13 cellular contexts compared by ENCODE assay signal in genomic region chr3:11603628-11604027, GRCh38. TPM values are rescaled to one million over a fixed set of nuclear protein-coding genes. Genes with fewer than 3 reads are reported as not detected.
DNase-seq lines count a peak whose midpoint lies in the region; FAIRE-seq and TF ChIP-seq lines count a peak whose summit lies in the region.
"Had no signal": no experiment of that assay in that cellular context is flagged by ENCODE, and none has a peak within 500 bp of the region (broad histone marks: within the 10 kb centered on the region; RNA-seq: fewer than 3 reads in every experiment).

No MANE protein-coding gene starts in this region.

- peaks cover 94% of the 10 kb centered on the region for H4K20me1 ChIP-seq in BLaER1

- H3K9ac ChIP-seq in BLaER1, result no peak overlapping the region
- H3K9ac ChIP-seq: KMS-11 had no signal

- peak; percentile 45 for DNase-seq in SW 1271 (lab: John Stamatoyannopoulos, UW)
- DNase-seq in fibroblast of the conjunctiva (ENCODE audit: low read depth), result peak; percentile 88
- peak; percentile 90 for DNase-seq in posterior vena cava (ENCODE audit: low spot score)
- DNase-seq in H7, result no peak
- DNase-seq in urothelium cell line (ENCODE audit: low spot score), result no peak
- DNase-seq in mucosa of gallbladder (ENCODE audit: low spot score), result no peak
- no peak for DNase-seq in GM10266 (ENCODE audit: extremely low spot score)
- DNase-seq: T-helper 1 cell had no signal

- TF ChIP-seq CTCF in GM10266 (IDR thresholded peaks at IDR 0.05; ENCODE audit: control insufficient read depth, insufficient read depth, low read depth, missing control alignments), result no peak

- H3K4me2 ChIP-seq in BLaER1, result peak overlapping the region; percentile 34; the same call in 1 of the 2 replicates
- H3K4me2 ChIP-seq: KMS-11 had no signal

- no peak overlapping the region for H3K27ac ChIP-seq in BLaER1
- H3K27ac ChIP-seq: KMS-11, neutrophil had no signal

- H3K4me3 ChIP-seq in BLaER1 (no peak overlapping the region), H7 (ENCODE audit: insufficient read depth, low read depth, low read length) (no peak overlapping the region)
- H3K4me3 ChIP-seq: body of pancreas had no signal

- H3K9me3 ChIP-seq in BLaER1, result peaks cover 22% of the 10 kb centered on the region
- H3K9me3 ChIP-seq: body of pancreas, neutrophil had no signal

- peaks cover 32% of the 10 kb centered on the region for H3K4me1 ChIP-seq in BLaER1

- H3K36me3 ChIP-seq in BLaER1, result peaks cover 69% of the 10 kb centered on the region
- H3K36me3 ChIP-seq in H7 (replicated peaks; ENCODE audit: control insufficient read depth, insufficient read depth, low read length), result 0 out of 2 replicates have a peak, but pooled peaks cover 2% of the 10 kb centered on the region

- FAIRE-seq in urothelium cell line (lab: Jason Lieb, UNC), result no peak
- FAIRE-seq: H54 had no signal

- H3K27me3 ChIP-seq in BLaER1, result no peaks in the 10 kb centered on the region
- no peaks in the 10 kb centered on the region for H3K27me3 ChIP-seq in H7 (ENCODE audit: control insufficient read depth, insufficient read depth, low read length)
- H3K27me3 ChIP-seq: body of pancreas, neutrophil had no signal

- intact Hi-C loops in posterior vena cava (cut with DNase I), result loop anchor here in 1 of 2 donors (5.0 kb wide), 1 partner anchor 39 kb away; the partner anchor contains the start of gene VGLL4

RNA-seq across cellular contexts. Expression of gene VGLL4, which starts 40.1 kb away (rescaled TPM):
- 10 to 100 TPM; 50.3 to 78.7 TPM for total RNA-seq in posterior vena cava
- total RNA-seq in H7 (2014; rRNA removed; shearing (Covaris generic)), result 44.2 and 49.7 TPM in 2 replicates
- total RNA-seq in mucosa of gallbladder, result 94.2 TPM

Comparison
In these comparisons a context has a peak if more than half of its experiments do, and no peak if none do; other contexts are left out.
1. DNase-seq: peak in SW 1271 (2 of 2), fibroblast of the conjunctiva (single experiment) and posterior vena cava (single experiment); none in H7 (single experiment), urothelium cell line (single experiment), mucosa of gallbladder (single experiment) and GM10266 (single experiment).